1 cellular context compared by ENCODE assay signal in the genomic region with DNA sequence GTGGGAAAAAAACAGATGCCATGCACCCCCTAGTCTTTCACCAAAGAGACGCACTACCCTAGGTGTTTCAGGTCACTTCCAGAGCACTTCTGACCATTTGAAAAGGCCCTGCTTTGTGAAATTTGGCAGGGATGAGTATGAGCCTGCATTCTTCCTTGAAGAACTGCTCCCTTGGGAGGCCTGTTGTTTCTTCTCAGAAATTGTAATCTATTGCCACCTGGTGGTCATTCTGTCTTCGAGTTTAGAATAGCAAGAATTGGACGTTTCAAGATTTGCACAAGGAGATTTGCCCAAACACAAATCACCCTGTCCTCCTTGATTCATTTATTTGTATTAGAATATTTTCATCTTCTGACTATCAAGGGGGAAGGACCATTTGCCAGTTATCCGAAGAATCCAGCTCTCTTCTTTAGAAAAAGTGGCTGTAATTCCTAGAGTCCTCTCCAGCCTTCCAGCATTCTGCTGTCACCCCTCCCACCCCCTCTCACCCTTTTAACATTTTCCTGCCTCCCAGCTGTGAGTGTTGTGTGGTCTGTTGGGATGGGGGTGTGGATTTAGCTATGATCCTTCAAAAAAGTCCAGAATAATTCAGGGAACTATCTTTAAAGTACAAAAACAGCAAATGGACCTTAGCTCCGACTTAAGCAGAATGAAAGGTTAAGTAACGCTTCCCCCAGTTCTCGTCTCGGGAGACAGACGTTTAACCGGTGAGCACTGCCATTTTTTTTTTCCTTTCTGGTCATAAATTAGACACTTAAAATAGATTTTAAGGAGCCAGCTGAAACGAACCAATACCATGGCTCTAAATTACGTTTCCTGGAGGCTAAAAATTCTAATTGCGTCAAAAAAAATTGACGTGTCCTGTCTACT.
TF ChIP-seq lines count a peak whose summit lies in the region.

No MANE protein-coding gene starts in this region.

TF ChIP-seq in H1, 55 proteins besides CTCF, POLR2A, EP300 and RAD21 (continued from another document):
- TF ChIP-seq, protein P1, sequence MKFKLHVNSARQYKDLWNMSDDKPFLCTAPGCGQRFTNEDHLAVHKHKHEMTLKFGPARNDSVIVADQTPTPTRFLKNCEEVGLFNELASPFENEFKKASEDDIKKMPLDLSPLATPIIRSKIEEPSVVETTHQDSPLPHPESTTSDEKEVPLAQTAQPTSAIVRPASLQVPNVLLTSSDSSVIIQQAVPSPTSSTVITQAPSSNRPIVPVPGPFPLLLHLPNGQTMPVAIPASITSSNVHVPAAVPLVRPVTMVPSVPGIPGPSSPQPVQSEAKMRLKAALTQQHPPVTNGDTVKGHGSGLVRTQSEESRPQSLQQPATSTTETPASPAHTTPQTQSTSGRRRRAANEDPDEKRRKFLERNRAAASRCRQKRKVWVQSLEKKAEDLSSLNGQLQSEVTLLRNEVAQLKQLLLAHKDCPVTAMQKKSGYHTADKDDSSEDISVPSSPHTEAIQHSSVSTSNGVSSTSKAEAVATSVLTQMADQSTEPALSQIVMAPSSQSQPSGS (IDR thresholded peaks at IDR 0.05; ENCODE audit: low read length), result no peak
- TF ChIP-seq RNF2 (IDR thresholded peaks at IDR 0.05; ENCODE audit: borderline replicate concordance, low read depth, low read length, missing control alignments, poor library complexity, severe bottlenecking), result no peak
- no peak for TF ChIP-seq KDM5A (IDR thresholded peaks at IDR 0.05; ENCODE audit: low read length)
- no peak for TF ChIP-seq RBBP5 (IDR thresholded peaks at IDR 0.05; ENCODE audit: borderline replicate concordance, low read depth, low read length)
- no peak for TF ChIP-seq TCF12 (IDR thresholded peaks at IDR 0.05; ENCODE audit: low read depth, low read length)
- TF ChIP-seq SIRT6 (IDR thresholded peaks at IDR 0.05; ENCODE audit: low read length), result no peak
- no peak for TF ChIP-seq BCL11A (IDR thresholded peaks at IDR 0.05; ENCODE audit: low read depth in 2 of 2, low read length in 2 of 2)
- no peak for TF ChIP-seq ASH2L (IDR thresholded peaks at IDR 0.05; ENCODE audit: low read length)
- TF ChIP-seq TAF7 (optimal IDR thresholded peaks at IDR 0.05; ENCODE audit: borderline replicate concordance, low read depth, low read length), result no peak
- TF ChIP-seq GTF2F1 (IDR thresholded peaks at IDR 0.05; ENCODE audit: borderline replicate concordance, low read depth, low read length), result no peak
